In the genomic region with DNA sequence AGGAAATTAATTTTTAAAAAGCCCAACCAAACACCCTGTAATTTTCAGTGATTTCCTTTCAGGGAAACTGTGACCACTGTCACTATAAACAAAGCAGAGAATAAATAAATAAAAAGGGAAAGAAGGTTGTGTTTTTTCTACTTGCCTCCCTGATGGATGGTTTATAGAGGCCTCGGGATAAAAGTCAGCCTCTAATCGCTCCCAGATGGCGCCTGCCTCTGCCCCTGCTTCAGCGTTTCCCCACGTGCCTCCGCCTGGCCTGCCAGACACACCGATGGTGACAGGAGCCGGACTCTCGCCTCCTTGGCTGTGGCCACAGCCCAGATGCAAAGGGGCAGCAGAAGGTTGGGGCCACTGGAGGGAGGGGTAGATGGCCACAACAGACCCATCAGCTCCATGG, we compare ENCODE assay signal across 21 cellular contexts.
"Had no signal": no experiment of that assay in that cellular context is flagged by ENCODE, and none has a peak within 500 bp of the region (broad histone marks: within the 10 kb centered on the region; RNA-seq: fewer than 3 reads in every experiment).

No MANE protein-coding gene starts in this region.

- H3K36me3 ChIP-seq: adrenal gland, heart left ventricle, right lobe of liver, transverse colon, uterus had no signal

- H3K4me1 ChIP-seq: adrenal gland, heart left ventricle, parathyroid adenoma, right lobe of liver, transverse colon, uterus had no signal

- H3K27ac ChIP-seq: adrenal gland, heart left ventricle, parathyroid adenoma, right lobe of liver, transverse colon, uterus, VCaP had no signal

- H2AFZ ChIP-seq: parathyroid adenoma had no signal

- H3K4me2 ChIP-seq: smooth muscle cell had no signal

- DNase-seq: activated CD4-positive, alpha-beta T cell treated with anti-CD3 and anti-CD28 coated beads for 1 hour; activated CD4-positive, alpha-beta T cell treated with anti-CD3 and anti-CD28 coated beads, Interleukin-2, amount 50 U/mL, for 1 hour; activated gamma-delta T cell treated with Interleukin-2 at 50 U/mL for 16 hours; activated T-cell treated with anti-CD3 and anti-CD28 coated beads, Interleukin-2, amount 50 U/mL, for 1 hour; adrenal gland; central memory CD4-positive, alpha-beta T cell; dermis blood vessel endothelial cell; effector CD8-positive, alpha-beta T cell; heart left ventricle; left cardiac atrium; right lobe of liver; stimulated activated CD4-positive, alpha-beta T cell treated with anti-CD3 and anti-CD28 coated beads, Interleukin-15, amount 100 ng/mL, for 24 hours; stimulated activated CD4-positive, alpha-beta T cell treated with anti-CD3 and anti-CD28 coated beads, Interleukin-2, amount 100 ng/mL, for 48 hours; stimulated activated CD8-positive, alpha-beta memory T cell treated with anti-CD3 and anti-CD28 coated beads, Interleukin-4, amount 100 ng/mL, for 48 hours; stimulated activated naive B cell treated with anti-CD40 and anti-IgM and Interleukin-4, amounts not matched to agents 10 μg/mL and 1 μg/mL and 100 μg/mL, for 72 hours; T-helper 17 cell; transverse colon; uterus had no signal

- H3K9ac ChIP-seq: parathyroid adenoma had no signal

- H3K9me3 ChIP-seq: adrenal gland, heart left ventricle, right lobe of liver, transverse colon, uterus had no signal

- H3K27me3 ChIP-seq: adrenal gland, heart left ventricle, right lobe of liver, transverse colon, uterus had no signal

- H3K4me3 ChIP-seq: adrenal gland, heart left ventricle, right lobe of liver, smooth muscle cell, transverse colon, uterus had no signal
